ENCODE assay signal across 1 cellular context in the genomic region with DNA sequence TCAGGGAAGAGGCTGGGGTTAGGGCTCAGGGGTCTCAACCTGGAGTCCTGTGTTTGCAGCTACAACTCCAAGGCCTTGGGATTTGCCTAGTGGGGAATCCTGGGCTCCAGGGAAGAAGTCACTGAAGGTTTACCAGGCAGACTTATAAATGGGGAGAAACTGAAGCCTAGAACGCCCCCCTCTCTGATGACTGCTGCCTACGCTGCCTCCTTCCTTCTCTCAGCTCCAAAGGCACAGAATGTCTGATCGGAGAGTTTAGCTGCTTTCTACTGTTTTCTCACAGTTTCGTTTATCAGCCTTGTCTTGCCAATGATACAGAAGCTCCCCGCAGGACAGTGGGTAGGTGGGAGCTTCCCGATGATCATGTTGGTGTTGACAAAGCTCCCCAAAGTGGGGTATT.
TF ChIP-seq lines count a peak whose summit lies in the region.

No MANE protein-coding gene starts in this region.

TF ChIP-seq in IMR-90, 13 proteins besides CTCF, POLR2A, EP300 and RAD21:
- no peak for TF ChIP-seq RFX5 (IDR thresholded peaks at IDR 0.05; ENCODE audit: low read depth, low read length)
